In genomic region chr18:11999431-11999830, GRCh38 we compare ENCODE assay signal across 20 cellular contexts.
"Had no signal": no experiment of that assay in that cellular context is flagged by ENCODE, and none has a peak within 500 bp of the region (broad histone marks: within the 10 kb centered on the region; RNA-seq: fewer than 3 reads in every experiment).

No MANE protein-coding gene starts in this region.

- H3K9me3 Mint-ChIP-seq: activated CD4-positive, alpha-beta T cell treated with anti-CD3 and anti-CD28 coated beads, Interleukin-2, amount 10 ng/mL, durations not matched to agents 7 days and 5 days; activated naive CD8-positive, alpha-beta T cell treated with anti-CD3 and anti-CD28 coated beads for 36 hours; activated T-cell treated with anti-CD3 and anti-CD28 coated beads, Interleukin-2, amount 50 U/mL, for 72 hours; dendritic cell treated with granulocyte-macrophage colony-stimulating factor and Interleukin-4, amounts not matched to agents 40 ng/mL and 50 ng/mL, for 4 days; stimulated activated effector memory CD8-positive, alpha-beta T cell treated with anti-CD3 and anti-CD28 coated beads, Interleukin-12 subunit alpha, Interleukin-12 subunit beta, amount 100 ng/mL, for 72 hours; T-helper 2 cell treated with Interferon-gamma antibody and Interleukin-4, amounts not matched to agents 5 μg/mL and 100 μg/mL, for 36 hours had no signal

- H3K4me3 ChIP-seq: breast epithelium, heart left ventricle, tibial artery, uterus had no signal

- H3K9me3 ChIP-seq: breast epithelium, heart left ventricle, tibial artery, uterus had no signal

- H3K27me3 ChIP-seq: breast epithelium, heart left ventricle, tibial artery, uterus had no signal

- H3K4me1 ChIP-seq: breast epithelium, uterus had no signal

- H3K27ac Mint-ChIP-seq: activated CD4-positive, alpha-beta T cell treated with anti-CD3 and anti-CD28 coated beads, Interleukin-2, amount 10 ng/mL, durations not matched to agents 7 days and 5 days; activated naive CD8-positive, alpha-beta T cell treated with anti-CD3 and anti-CD28 coated beads for 36 hours; activated T-cell treated with anti-CD3 and anti-CD28 coated beads, Interleukin-2, amount 50 U/mL, for 72 hours; dendritic cell treated with granulocyte-macrophage colony-stimulating factor and Interleukin-4, amounts not matched to agents 40 ng/mL and 50 ng/mL, for 4 days; stimulated activated effector memory CD8-positive, alpha-beta T cell treated with anti-CD3 and anti-CD28 coated beads, Interleukin-12 subunit alpha, Interleukin-12 subunit beta, amount 100 ng/mL, for 72 hours; T-helper 2 cell treated with Interferon-gamma antibody and Interleukin-4, amounts not matched to agents 5 μg/mL and 100 μg/mL, for 36 hours had no signal

- H3K4me3 Mint-ChIP-seq: activated CD4-positive, alpha-beta T cell treated with anti-CD3 and anti-CD28 coated beads, Interleukin-2, amount 10 ng/mL, durations not matched to agents 7 days and 5 days; activated naive CD8-positive, alpha-beta T cell treated with anti-CD3 and anti-CD28 coated beads for 36 hours; activated T-cell treated with anti-CD3 and anti-CD28 coated beads, Interleukin-2, amount 50 U/mL, for 72 hours; dendritic cell treated with granulocyte-macrophage colony-stimulating factor and Interleukin-4, amounts not matched to agents 40 ng/mL and 50 ng/mL, for 4 days; stimulated activated effector memory CD8-positive, alpha-beta T cell treated with anti-CD3 and anti-CD28 coated beads, Interleukin-12 subunit alpha, Interleukin-12 subunit beta, amount 100 ng/mL, for 72 hours; T-helper 2 cell treated with Interferon-gamma antibody and Interleukin-4, amounts not matched to agents 5 μg/mL and 100 μg/mL, for 36 hours had no signal

- H3K36me3 Mint-ChIP-seq: stimulated activated effector memory CD8-positive, alpha-beta T cell treated with anti-CD3 and anti-CD28 coated beads, Interleukin-12 subunit alpha, Interleukin-12 subunit beta, amount 100 ng/mL, for 72 hours had no signal

- DNase-seq: activated CD4-positive, alpha-beta T cell treated with anti-CD3 and anti-CD28 coated beads, Interleukin-2, amount 10 ng/mL, durations not matched to agents 7 days and 5 days; activated CD4-positive, CD25-positive, alpha-beta regulatory T cell; activated CD8-positive, alpha-beta memory T cell treated with anti-CD3 and anti-CD28 coated beads, Interleukin-2, amount 50 U/mL, for 48 hours; activated naive CD8-positive, alpha-beta T cell treated with anti-CD3 and anti-CD28 coated beads for 36 hours; activated T-cell treated with anti-CD3 and anti-CD28 coated beads, Interleukin-2, amount 50 U/mL, for 72 hours; cerebellar nuclear complex; effector memory CD4-positive, alpha-beta T cell; heart left ventricle; left colon; mesenchymal stem cell; stimulated activated CD4-positive, alpha-beta T cell treated with anti-CD3 and anti-CD28 coated beads, Interleukin-12 subunit alpha, Interleukin-12 subunit beta, amount 100 ng/mL, for 4 hours; stimulated activated CD4-positive, alpha-beta T cell treated with anti-CD3 and anti-CD28 coated beads, Interleukin-2, amount 100 ng/mL, for 24 hours; SW 1271; tibial artery; uterus had no signal

- ATAC-seq: activated T-cell treated with anti-CD3 and anti-CD28 coated beads, Interleukin-2, amount 50 U/mL, for 72 hours; heart left ventricle; stimulated activated effector memory CD8-positive, alpha-beta T cell treated with anti-CD3 and anti-CD28 coated beads, Interleukin-12 subunit alpha, Interleukin-12 subunit beta, amount 100 ng/mL, for 72 hours had no signal

- H3K27ac ChIP-seq: breast epithelium, tibial artery, uterus had no signal

- H3K36me3 ChIP-seq: breast epithelium, uterus had no signal

- H3K27me3 Mint-ChIP-seq: activated CD4-positive, alpha-beta T cell treated with anti-CD3 and anti-CD28 coated beads, Interleukin-2, amount 10 ng/mL, durations not matched to agents 7 days and 5 days; activated naive CD8-positive, alpha-beta T cell treated with anti-CD3 and anti-CD28 coated beads for 36 hours; dendritic cell treated with granulocyte-macrophage colony-stimulating factor and Interleukin-4, amounts not matched to agents 40 ng/mL and 50 ng/mL, for 4 days had no signal

- FAIRE-seq: frontal cortex had no signal
